In the genomic region with DNA sequence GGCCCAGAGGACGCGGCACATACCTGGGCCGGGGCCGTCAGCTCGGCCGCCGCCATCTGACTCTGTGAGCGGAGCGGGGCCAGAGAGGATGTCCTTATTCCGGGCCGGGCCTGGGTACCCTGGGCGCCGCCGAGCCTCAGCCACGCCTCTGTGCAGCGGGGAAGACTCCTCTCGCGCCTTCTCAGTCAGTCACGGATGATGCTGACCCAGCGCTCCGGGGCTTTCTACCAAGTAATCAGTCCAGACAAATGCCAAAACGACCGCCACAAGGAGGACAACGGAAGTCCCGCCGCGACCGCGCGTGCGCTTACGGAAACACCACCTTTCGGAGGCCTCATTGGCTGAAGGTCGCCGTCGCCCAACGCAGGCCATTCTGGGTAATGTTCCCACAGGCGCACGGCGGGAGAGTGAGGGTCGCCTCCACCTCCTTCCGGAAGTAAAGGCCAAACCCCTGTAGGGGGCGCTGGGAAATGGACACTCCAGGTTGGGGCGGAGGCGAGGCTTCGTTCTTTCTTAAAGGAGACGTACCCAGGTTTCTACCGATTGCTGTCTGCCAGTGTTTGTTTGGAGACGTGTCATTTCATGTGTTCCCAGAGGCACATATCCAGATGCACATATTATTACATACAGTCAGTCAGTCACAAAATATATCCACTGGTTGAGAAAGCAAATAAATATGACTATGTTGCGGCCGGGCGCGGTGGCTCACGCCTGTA, we compare ENCODE assay signal across 1 cellular context.
TF ChIP-seq lines count a peak whose summit lies in the region.

A gene (minus strand): TSS at position 288 of the 716 bp plus-strand sequence. CDS start 232 bp downstream, at position 56.

TF ChIP-seq in H1, 55 proteins besides CTCF, POLR2A, EP300 and RAD21:
- TF ChIP-seq, protein P1, sequence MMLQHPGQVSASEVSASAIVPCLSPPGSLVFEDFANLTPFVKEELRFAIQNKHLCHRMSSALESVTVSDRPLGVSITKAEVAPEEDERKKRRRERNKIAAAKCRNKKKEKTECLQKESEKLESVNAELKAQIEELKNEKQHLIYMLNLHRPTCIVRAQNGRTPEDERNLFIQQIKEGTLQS (IDR thresholded peaks at IDR 0.05; ENCODE audit: insufficient read depth, low read depth, low read length) = no peak
- TF ChIP-seq CBX5 (IDR thresholded peaks at IDR 0.05; ENCODE audit: low read depth, low read length) = no peak
- TF ChIP-seq CREB1 (IDR thresholded peaks at IDR 0.05) = peak; percentile 73
- peak; percentile 49 to 82; a peak in 2 of 4 replicates for TF ChIP-seq SIN3A (conservative IDR thresholded peaks at IDR 0.05 in 1 of 2, IDR thresholded peaks at IDR 0.05 in 1 of 2; ENCODE audit: low read depth in 1 of 2, low read length in 2 of 2)
- no peak for TF ChIP-seq SUZ12 (IDR thresholded peaks at IDR 0.05; ENCODE audit: low read length)
- TF ChIP-seq JUN (IDR thresholded peaks at IDR 0.05; ENCODE audit: low read depth, low read length) = no peak
- no peak for TF ChIP-seq EZH2 (IDR thresholded peaks at IDR 0.05; ENCODE audit: low read depth, low read length, severe bottlenecking)
- TF ChIP-seq HDAC2 (IDR thresholded peaks at IDR 0.05; ENCODE audit: borderline replicate concordance in 1 of 2, low read depth in 2 of 2, low read length in 2 of 2) = peak in 1 of 2 experiments; percentile 15; a peak in 1 of 4 replicates
- peak; percentile 85 for TF ChIP-seq TAF1 (IDR thresholded peaks at IDR 0.05; ENCODE audit: low read depth, low read length)
- TF ChIP-seq YY1 (IDR thresholded peaks at IDR 0.05; ENCODE audit: low read depth, low read length) = peak; percentile 17; the same call in 1 of the 2 replicates
- TF ChIP-seq SIRT6 (IDR thresholded peaks at IDR 0.05; ENCODE audit: low read length) = no peak
- TF ChIP-seq, protein P2, sequence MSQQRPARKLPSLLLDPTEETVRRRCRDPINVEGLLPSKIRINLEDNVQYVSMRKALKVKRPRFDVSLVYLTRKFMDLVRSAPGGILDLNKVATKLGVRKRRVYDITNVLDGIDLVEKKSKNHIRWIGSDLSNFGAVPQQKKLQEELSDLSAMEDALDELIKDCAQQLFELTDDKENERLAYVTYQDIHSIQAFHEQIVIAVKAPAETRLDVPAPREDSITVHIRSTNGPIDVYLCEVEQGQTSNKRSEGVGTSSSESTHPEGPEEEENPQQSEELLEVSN (IDR thresholded peaks at IDR 0.05) = peak; percentile 39; the same call in 1 of the 2 replicates
- TF ChIP-seq PHF8 (conservative IDR thresholded peaks at IDR 0.05; ENCODE audit: low read depth, low read length) = peak; percentile 80
- TF ChIP-seq, protein P3, sequence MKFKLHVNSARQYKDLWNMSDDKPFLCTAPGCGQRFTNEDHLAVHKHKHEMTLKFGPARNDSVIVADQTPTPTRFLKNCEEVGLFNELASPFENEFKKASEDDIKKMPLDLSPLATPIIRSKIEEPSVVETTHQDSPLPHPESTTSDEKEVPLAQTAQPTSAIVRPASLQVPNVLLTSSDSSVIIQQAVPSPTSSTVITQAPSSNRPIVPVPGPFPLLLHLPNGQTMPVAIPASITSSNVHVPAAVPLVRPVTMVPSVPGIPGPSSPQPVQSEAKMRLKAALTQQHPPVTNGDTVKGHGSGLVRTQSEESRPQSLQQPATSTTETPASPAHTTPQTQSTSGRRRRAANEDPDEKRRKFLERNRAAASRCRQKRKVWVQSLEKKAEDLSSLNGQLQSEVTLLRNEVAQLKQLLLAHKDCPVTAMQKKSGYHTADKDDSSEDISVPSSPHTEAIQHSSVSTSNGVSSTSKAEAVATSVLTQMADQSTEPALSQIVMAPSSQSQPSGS (IDR thresholded peaks at IDR 0.05; ENCODE audit: low read length) = no peak
- TF ChIP-seq SP4 (IDR thresholded peaks at IDR 0.05; ENCODE audit: low read length) = no peak
- TF ChIP-seq EGR1 (IDR thresholded peaks at IDR 0.05; ENCODE audit: borderline replicate concordance, low read depth, low read length) = 0 out of 2 replicates have a peak, but pooled peaks have one; percentile 33
- TF ChIP-seq, protein P4, sequence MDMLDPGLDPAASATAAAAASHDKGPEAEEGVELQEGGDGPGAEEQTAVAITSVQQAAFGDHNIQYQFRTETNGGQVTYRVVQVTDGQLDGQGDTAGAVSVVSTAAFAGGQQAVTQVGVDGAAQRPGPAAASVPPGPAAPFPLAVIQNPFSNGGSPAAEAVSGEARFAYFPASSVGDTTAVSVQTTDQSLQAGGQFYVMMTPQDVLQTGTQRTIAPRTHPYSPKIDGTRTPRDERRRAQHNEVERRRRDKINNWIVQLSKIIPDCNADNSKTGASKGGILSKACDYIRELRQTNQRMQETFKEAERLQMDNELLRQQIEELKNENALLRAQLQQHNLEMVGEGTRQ (IDR thresholded peaks at IDR 0.05; ENCODE audit: low read length) = no peak
- no peak for TF ChIP-seq FOSL1 (IDR thresholded peaks at IDR 0.05; ENCODE audit: insufficient read depth, low read depth, low read length)
- TF ChIP-seq CEBPB (IDR thresholded peaks at IDR 0.05; ENCODE audit: low read depth, low read length) = no peak
- no peak for TF ChIP-seq GTF2F1 (IDR thresholded peaks at IDR 0.05; ENCODE audit: borderline replicate concordance, low read depth, low read length)
- TF ChIP-seq ASH2L (IDR thresholded peaks at IDR 0.05; ENCODE audit: low read length) = peak; percentile 46
- peak; percentile 54; the same call in 1 of the 2 replicates for TF ChIP-seq KDM5A (IDR thresholded peaks at IDR 0.05; ENCODE audit: low read length)
- peak; percentile 55 for TF ChIP-seq KDM4A (IDR thresholded peaks at IDR 0.05; ENCODE audit: low read depth, low read length, severe bottlenecking)
- peak; percentile 74; the same call in 1 of the 2 replicates for TF ChIP-seq GABPA (IDR thresholded peaks at IDR 0.05; ENCODE audit: borderline replicate concordance, insufficient read depth, low read length)
- TF ChIP-seq HDAC6 (IDR thresholded peaks at IDR 0.05; ENCODE audit: low read depth, low read length) = no peak
- TF ChIP-seq SP2 (IDR thresholded peaks at IDR 0.05; ENCODE audit: low read length) = no peak
- peak; percentile 91 for TF ChIP-seq POLR2AphosphoS5 (IDR thresholded peaks at IDR 0.05; ENCODE audit: low read depth, low read length)
- no peak for TF ChIP-seq CTBP2 (IDR thresholded peaks at IDR 0.05; ENCODE audit: borderline replicate concordance, insufficient read depth, insufficient read length, low read length)
- peak; percentile 70; the same call in 1 of the 2 replicates for TF ChIP-seq TBP (IDR thresholded peaks at IDR 0.05; ENCODE audit: low read depth, low read length)
- 0 out of 2 replicates have a peak, but pooled peaks have one; percentile 41 for TF ChIP-seq SP1 (IDR thresholded peaks at IDR 0.05; ENCODE audit: low read depth, low read length)
- TF ChIP-seq, protein P5, sequence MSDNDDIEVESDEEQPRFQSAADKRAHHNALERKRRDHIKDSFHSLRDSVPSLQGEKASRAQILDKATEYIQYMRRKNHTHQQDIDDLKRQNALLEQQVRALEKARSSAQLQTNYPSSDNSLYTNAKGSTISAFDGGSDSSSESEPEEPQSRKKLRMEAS (IDR thresholded peaks at IDR 0.05) = peak; percentile 88
- peak; percentile 36; the same call in 1 of the 2 replicates for TF ChIP-seq SRF (IDR thresholded peaks at IDR 0.05; ENCODE audit: low read depth, low read length)
- no peak for TF ChIP-seq RNF2 (IDR thresholded peaks at IDR 0.05; ENCODE audit: borderline replicate concordance, low read depth, low read length, missing control alignments, poor library complexity, severe bottlenecking)
- TF ChIP-seq BCL11A (IDR thresholded peaks at IDR 0.05; ENCODE audit: low read depth in 2 of 2, low read length in 2 of 2) = no peak
- peak; percentile 55; the same call in 1 of the 2 replicates for TF ChIP-seq CHD2 (IDR thresholded peaks at IDR 0.05; ENCODE audit: low read length)
- TF ChIP-seq TAF7 (optimal IDR thresholded peaks at IDR 0.05; ENCODE audit: borderline replicate concordance, low read depth, low read length) = peak; percentile 55
